1 cellular context compared by ENCODE assay signal in genomic region chr16:1019934-1020305, GRCh38.
A peak's percentile ranks its signal among the peaks of the same experiment; 100 is the strongest.
TF ChIP-seq lines count a peak whose summit lies in the region.

No MANE protein-coding gene starts in this region.

TF ChIP-seq in K562, 482 proteins besides CTCF, POLR2A, EP300 and RAD21 (continued from another document):
- TF ChIP-seq TFAP4 (CRISPR knock-in tag; IDR thresholded peaks at IDR 0.05; ENCODE audit: borderline replicate concordance), result peak; percentile 27; the same call in 1 of the 2 replicates
